ENCODE assay signal across 9 cellular contexts in the genomic region with DNA sequence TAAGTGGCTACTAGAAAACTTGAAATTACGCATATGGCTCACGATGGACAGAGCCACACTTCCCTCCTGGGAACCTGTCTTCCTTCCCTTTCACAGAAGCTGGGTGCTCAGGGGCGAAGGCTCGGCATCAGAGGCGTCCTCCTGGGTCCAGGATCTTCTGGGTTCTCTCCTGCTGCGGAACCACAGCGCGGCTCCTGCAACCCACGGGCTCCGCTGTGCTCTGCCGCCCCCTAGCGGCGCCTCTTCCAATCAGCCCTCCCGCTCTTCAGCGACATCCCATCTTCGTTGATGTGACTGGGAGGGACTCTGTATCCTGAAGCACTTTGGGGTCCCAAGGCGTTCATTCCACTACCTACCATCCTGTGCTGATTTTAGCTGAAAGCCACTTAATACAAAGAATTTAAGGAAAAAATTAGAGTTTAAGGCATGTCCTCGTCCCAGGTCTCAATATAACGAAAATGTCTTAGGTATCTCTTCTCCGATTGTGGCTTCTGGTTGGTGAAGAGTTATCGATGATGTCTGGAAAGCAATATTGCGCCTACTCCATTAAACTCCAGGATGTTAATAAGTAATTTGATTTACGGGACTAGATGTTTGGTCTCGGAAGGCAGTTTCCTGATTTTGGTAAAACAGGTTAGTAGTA. TPM values are rescaled to one million over a fixed set of nuclear protein-coding genes. Genes with fewer than 3 reads are reported as not detected.
DNase-seq lines count a peak whose midpoint lies in the region; ATAC-seq and TF ChIP-seq lines count a peak whose summit lies in the region.
"Had no signal": no experiment of that assay in that cellular context is flagged by ENCODE, and none has a peak within 500 bp of the region (broad histone marks: within the 10 kb centered on the region; RNA-seq: fewer than 3 reads in every experiment).

No MANE protein-coding gene starts in this region.

- H3K9me3 ChIP-seq in IMR-90 (ENCODE audit: control insufficient read depth, insufficient read depth, low read length) = no peaks in the 10 kb centered on the region
- H3K9me3 ChIP-seq in Peyer's patch = no peaks in the 10 kb centered on the region
- H3K9me3 ChIP-seq in esophagus squamous epithelium = no peaks in the 10 kb centered on the region

- H3K79me1 ChIP-seq in IMR-90 (ENCODE audit: low read depth in 1 of 2, low read length in 2 of 2) = no peaks in the 10 kb centered on the region

- ATAC-seq in IMR-90 (ENCODE audit: low read depth) (peak; percentile 73), GM18907 (IDR thresholded peaks at IDR 0.05; ENCODE audit: unreplicated experiment) (no peak)
- ATAC-seq in activated T-cell treated with anti-CD3 and anti-CD28 coated beads, Interleukin-2, amount 50 U/mL, for 4 hours = peak; percentile 90 to 92
- ATAC-seq in naive thymus-derived CD8-positive, alpha-beta T cell = peak; percentile 79 to 90

- no peaks in the 10 kb centered on the region for H3K9me3 Mint-ChIP-seq in activated T-cell treated with anti-CD3 and anti-CD28 coated beads, Interleukin-2, amount 50 U/mL, for 4 hours
- H3K9me3 Mint-ChIP-seq in naive thymus-derived CD8-positive, alpha-beta T cell = no peaks in the 10 kb centered on the region
- H3K9me3 Mint-ChIP-seq: IgD-negative memory B cell had no signal

- H3K4ac ChIP-seq in IMR-90 (ENCODE audit: low read depth, low read length) = peak overlapping the region; percentile 66; the same call in 1 of the 2 replicates

- peak overlapping the region; percentile 70; the same call in 1 of the 2 replicates for H2AK5ac ChIP-seq in IMR-90 (ENCODE audit: low read depth, low read length)

- no peaks in the 10 kb centered on the region for H3K27me3 Mint-ChIP-seq in activated T-cell treated with anti-CD3 and anti-CD28 coated beads, Interleukin-2, amount 50 U/mL, for 4 hours (ENCODE audit: low read depth)
- H3K27me3 Mint-ChIP-seq in naive thymus-derived CD8-positive, alpha-beta T cell = no peaks in the 10 kb centered on the region

- H3K4me2 ChIP-seq in IMR-90 (ENCODE audit: low read depth, low read length) = peak overlapping the region; percentile 9; the same call in 1 of the 2 replicates

- in situ Hi-C loops in IMR-90 (cut with MboI; ENCODE audit: low sequenced_read_pairs) = loop anchor here (5.0 kb wide), 2 partner anchors 57 to 107 kb away; no protein-coding TSS in a partner anchor

- H3K9me1 ChIP-seq in IMR-90 (ENCODE audit: insufficient read depth, low read length) = no peaks in the 10 kb centered on the region

- H3K23ac ChIP-seq in IMR-90 (ENCODE audit: low read depth, low read length) = no peak overlapping the region

- intact Hi-C loops in IMR-90 (cut with micrococcal nuclease) (loop anchor here (1.0 to 5.0 kb wide), 3 partner anchors 56 to 483 kb away; no protein-coding TSS in a partner anchor), esophagus squamous epithelium (cut with DNase I) (loop anchor here (5.0 to 10.0 kb wide), 2 partner anchors 60 to 102 kb away; no protein-coding TSS in a partner anchor)

- POLR2A ChIA-PET in IMR-90 (lab: Charles Lee; ENCODE audit: unreplicated experiment) = no interaction called here
- POLR2A ChIA-PET in naive thymus-derived CD8-positive, alpha-beta T cell (lab: Charles Lee) = interaction anchor here (0.7 to 8.0 kb wide), 8 partner anchors 14 to 112 kb away, joined by 3 to 73 read pairs (median 6); a partner anchor contains a TSS

- TF ChIP-seq RAD21 in IMR-90 (IDR thresholded peaks at IDR 0.05; ENCODE audit: low read length) = peak; percentile 99

- DNase-seq in COLO668 (lab: John Stamatoyannopoulos, UW; ENCODE audit: unreplicated experiment) (peak; percentile 71), IMR-90 (peak; percentile 47), Peyer's patch (peak; percentile 65 to 91 (median 89)), esophagus squamous epithelium (lab: John Stamatoyannopoulos, UW) (no peak)
- DNase-seq in activated T-cell treated with anti-CD3 and anti-CD28 coated beads, Interleukin-2, amount 50 U/mL, for 4 hours = peak; percentile 75
- DNase-seq in naive thymus-derived CD8-positive, alpha-beta T cell = peak; percentile 57 to 87 (median 76)
- peak; percentile 44 to 83 (median 66) for DNase-seq in stimulated activated naive CD4-positive, alpha-beta T cell (lab: John Stamatoyannopoulos, UW)

- 0 out of 2 replicates have a peak, but pooled peaks have one; percentile 55 for TF ChIP-seq POLR2A in IMR-90 (IDR thresholded peaks at IDR 0.05; ENCODE audit: low read depth, low read length)
- TF ChIP-seq POLR2A in Peyer's patch (IDR thresholded peaks at IDR 0.05) = peak in 1 of 2 donors; percentile 18
- no peak for TF ChIP-seq POLR2A in esophagus squamous epithelium (IDR thresholded peaks at IDR 0.05)

- no peak overlapping the region for H3K18ac ChIP-seq in IMR-90 (ENCODE audit: low read depth, low read length)

- H3K4me3 ChIP-seq in IMR-90 (ENCODE audit: insufficient read depth, low read depth, low read length) (no peak overlapping the region), Peyer's patch (no peak overlapping the region), esophagus squamous epithelium (no peak overlapping the region)

- 0 out of 2 replicates have a peak overlapping the region, but pooled peaks have one; percentile 7 for H3K14ac ChIP-seq in IMR-90 (replicated peaks; ENCODE audit: low read depth, low read length)

- no peak overlapping the region for H2BK15ac ChIP-seq in IMR-90 (ENCODE audit: low read depth, low read length)

- H3K56ac ChIP-seq in IMR-90 (ENCODE audit: extremely low read depth, insufficient read depth, low read length) = no peak overlapping the region

- peak overlapping the region; percentile 25; the same call in 1 of the 2 replicates for H2BK120ac ChIP-seq in IMR-90 (ENCODE audit: low read depth, low read length)

- H3K4me1 ChIP-seq in IMR-90 (ENCODE audit: control insufficient read depth, insufficient read depth, low read length) = peaks cover 4% of the 10 kb centered on the region
- H3K4me1 ChIP-seq in Peyer's patch = peaks cover 0 to 45% (median 0%) of the 10 kb centered on the region in 4 donors
- peaks cover 4 to 41% (median 9%) of the 10 kb centered on the region in 3 donors for H3K4me1 ChIP-seq in esophagus squamous epithelium

- H3K4me1 Mint-ChIP-seq in activated T-cell treated with anti-CD3 and anti-CD28 coated beads, Interleukin-2, amount 50 U/mL, for 4 hours (ENCODE audit: low read depth) = peaks cover 16% of the 10 kb centered on the region
- peaks cover 13 to 28% (median 27%) of the 10 kb centered on the region in 4 donors for H3K4me1 Mint-ChIP-seq in naive thymus-derived CD8-positive, alpha-beta T cell

- no peaks in the 10 kb centered on the region for H3K36me3 ChIP-seq in IMR-90 (ENCODE audit: control insufficient read depth, insufficient read depth, low read length)
- H3K36me3 ChIP-seq in Peyer's patch = no peaks in the 10 kb centered on the region
- no peaks in the 10 kb centered on the region for H3K36me3 ChIP-seq in esophagus squamous epithelium

- H3K27ac Mint-ChIP-seq in naive thymus-derived CD8-positive, alpha-beta T cell = peak overlapping the region in 9 of 10 donors; percentile 82 to 96 (median 92)

- no peaks in the 10 kb centered on the region for H3K27me3 ChIP-seq in IMR-90 (ENCODE audit: control insufficient read depth, insufficient read depth, low read length)
- H3K27me3 ChIP-seq in Peyer's patch = no peaks in the 10 kb centered on the region
- H3K27me3 ChIP-seq in esophagus squamous epithelium = peaks cover 0 to 20% (median 0%) of the 10 kb centered on the region in 4 donors

- H3K4me3 Mint-ChIP-seq in activated T-cell treated with anti-CD3 and anti-CD28 coated beads, Interleukin-2, amount 50 U/mL, for 4 hours = no peak overlapping the region
- peak overlapping the region in 9 of 10 donors; percentile 57 to 90 (median 81) for H3K4me3 Mint-ChIP-seq in naive thymus-derived CD8-positive, alpha-beta T cell

- H3K27ac ChIP-seq in IMR-90 (ENCODE audit: insufficient read depth, low read length) (no peak overlapping the region), Peyer's patch (no peak overlapping the region), esophagus squamous epithelium (no peak overlapping the region)

- H2BK20ac ChIP-seq in IMR-90 (ENCODE audit: low read depth, low read length) = peak overlapping the region; percentile 60; the same call in 1 of the 2 replicates

- dilution Hi-C loops in IMR-90 (cut with HindIII; ENCODE audit: low sequenced_read_pairs, unreplicated experiment) = no loop called here

- peak overlapping the region; percentile 83 for H2AK9ac ChIP-seq in IMR-90 (replicated peaks; ENCODE audit: low read depth, low read length, poor library complexity)

- CTCF ChIA-PET in IMR-90 (lab: Yijun Ruan, JAX) = interaction anchor here (0.7 to 3.0 kb wide), 5 partner anchors 22 to 108 kb away, joined by 3 to 24 read pairs (median 4); no protein-coding TSS in a partner anchor

- BruUV-seq in IMR-90 (replicated peaks; lab: Mats Ljungman, UMichigan) = no TSS peak

- H4K20me1 ChIP-seq in IMR-90 (ENCODE audit: insufficient read depth, low read length) = peaks cover 5% of the 10 kb centered on the region; the same call in 1 of the 2 replicates

- H2BK5ac ChIP-seq in IMR-90 (ENCODE audit: low read depth, low read length, poor library complexity, severe bottlenecking) = no peak overlapping the region

- 25% methylated on average over 4 of the region's 24 CpGs; no CpG with 5 or more reads in 1 of the 2 experiments for WGBS in IMR-90 (ENCODE audit: extremely low coverage in 2 of 2, insufficient read length in 1 of 2), 2 experiments
- WGBS in esophagus squamous epithelium, 2 donors = 25 to 35% methylated on average over 16 to 17 of the region's 24 CpGs

- TF ChIP-seq CTCF in IMR-90 (conservative IDR thresholded peaks at IDR 0.05; ENCODE audit: low read depth, low read length) (peak; percentile 98), Peyer's patch (IDR thresholded peaks at IDR 0.05) (peak; percentile 79 to 99 (median 96)), esophagus squamous epithelium (IDR thresholded peaks at IDR 0.05) (peak; percentile 95 to 98 (median 96))

- peak overlapping the region in 1 of 2 experiments; percentile 63; a peak in 2 of 4 replicates for H4K8ac ChIP-seq in IMR-90 (ENCODE audit: low read depth in 2 of 2, low read length in 2 of 2)

- no peak overlapping the region for H3K9ac ChIP-seq in IMR-90 (ENCODE audit: low read depth, low read length)

- no peak overlapping the region for H4K5ac ChIP-seq in IMR-90 (ENCODE audit: low read depth, low read length)

- H4K91ac ChIP-seq in IMR-90 (ENCODE audit: insufficient read depth, low read depth, low read length) = no peak overlapping the region

- no peaks in the 10 kb centered on the region for H3K36me3 Mint-ChIP-seq in activated T-cell treated with anti-CD3 and anti-CD28 coated beads, Interleukin-2, amount 50 U/mL, for 4 hours (ENCODE audit: insufficient read depth)
- H3K36me3 Mint-ChIP-seq in naive thymus-derived CD8-positive, alpha-beta T cell = no peaks in the 10 kb centered on the region
- H3K36me3 Mint-ChIP-seq: IgD-negative memory B cell had no signal

- peak overlapping the region; percentile 89 for H2AFZ ChIP-seq in IMR-90 (replicated peaks; ENCODE audit: low read length, poor library complexity)

RNA-seq across cellular contexts. Expression of a gene that starts 14.8 kb away (rescaled TPM):
- total RNA-seq in IMR-90 (2012; rRNA removed) = 2,360 and 3,444 TPM in 2 replicates
- polyA plus RNA-seq in IMR-90 (2012; rRNA removed) = 2,477 and 2,872 TPM in 2 replicates
- 2,410 and 4,196 TPM in 2 replicates for polyA plus RNA-seq in IMR-90 (2012; cell fraction: cytosol; rRNA removed)
- polyA plus RNA-seq in IMR-90 (2012; cell fraction: nucleus; rRNA removed; ENCODE audit: low replicate concordance) = 593 and 1,092 TPM in 2 replicates
- 1,000 to 10,000 TPM in 1 of 4 donors, 100 to 1,000 TPM in 3; 505 to 1,121 (median 614) TPM for total RNA-seq in Peyer's patch
- total RNA-seq in activated T-cell treated with anti-CD3 and anti-CD28 coated beads, Interleukin-2, amount 50 U/mL, for 4 hours = 1,000 to 10,000 TPM; 4,010 to 4,371 (median 4,184) TPM
- 1,000 to 10,000 TPM; 1,101 to 2,606 (median 1,579) TPM for total RNA-seq in esophagus squamous epithelium
- total RNA-seq in naive thymus-derived CD8-positive, alpha-beta T cell = 1,000 to 10,000 TPM; 5,159 to 5,268 TPM
- 1,000 to 10,000 TPM; 6,922 to 7,216 (median 7,023) TPM for polyA plus RNA-seq in naive thymus-derived CD8-positive, alpha-beta T cell

RNA-seq across cellular contexts. Expression of a gene that starts 33.1 kb away (rescaled TPM):
- total RNA-seq in IMR-90 (2012; rRNA removed) (13.1 and 17.4 TPM in 2 replicates), Peyer's patch (100 to 1,000 TPM in 2 of 4 donors, 10 to 100 TPM in 2; 45.4 to 136 (median 90.6) TPM), esophagus squamous epithelium (10 to 100 TPM in 3 of 4 donors, 1 to 10 TPM in 1; 9.6 to 24.8 (median 17.8) TPM)
- 11.0 and 11.4 TPM in 2 replicates for polyA plus RNA-seq in IMR-90 (2012; rRNA removed)
- polyA plus RNA-seq in IMR-90 (2012; cell fraction: cytosol; rRNA removed) = 11.9 and 16.6 TPM in 2 replicates
- polyA plus RNA-seq in IMR-90 (2012; cell fraction: nucleus; rRNA removed; ENCODE audit: low replicate concordance) = 9.6 and 12.8 TPM in 2 replicates
- 10 to 100 TPM; 16.7 to 25.1 (median 18.8) TPM for total RNA-seq in activated T-cell treated with anti-CD3 and anti-CD28 coated beads, Interleukin-2, amount 50 U/mL, for 4 hours
- total RNA-seq in naive thymus-derived CD8-positive, alpha-beta T cell = 10 to 100 TPM; 60.0 to 65.3 TPM
- 10 to 100 TPM in 1 of 3 donors, 1 to 10 TPM in 2; 7.6 to 12.2 (median 9.0) TPM for polyA plus RNA-seq in naive thymus-derived CD8-positive, alpha-beta T cell

RNA-seq across cellular contexts. Expression of a gene that starts 48.4 kb away (rescaled TPM):
- total RNA-seq in IMR-90 (2012; rRNA removed) = 1.4 and 1.6 TPM in 2 replicates
- 3.3 TPM in 2 replicates for polyA plus RNA-seq in IMR-90 (2012; rRNA removed)
- 2.1 and 6.1 TPM in 2 replicates for polyA plus RNA-seq in IMR-90 (2012; cell fraction: cytosol; rRNA removed)
- 4.0 and 10.4 TPM in 2 replicates for polyA plus RNA-seq in IMR-90 (2012; cell fraction: nucleus; rRNA removed; ENCODE audit: low replicate concordance)
- total RNA-seq in Peyer's patch = 1 to 10 TPM in 1 of 4 donors, not detected in 3; 1.6 TPM
- 1 to 10 TPM in 2 of 3 donors, under 1 TPM in 1; 0.98 to 1.5 (median 1.3) TPM for total RNA-seq in activated T-cell treated with anti-CD3 and anti-CD28 coated beads, Interleukin-2, amount 50 U/mL, for 4 hours
- under 1 TPM in 3 of 4 donors, not detected in 1; 0.62 to 0.95 (median 0.91) TPM for total RNA-seq in esophagus squamous epithelium
- 1 to 10 TPM in 1 of 2 experiments, under 1 TPM in 1; 0.66 to 1.3 TPM for total RNA-seq in naive thymus-derived CD8-positive, alpha-beta T cell
- 1 to 10 TPM in 1 of 3 donors, under 1 TPM in 2; 0.38 to 1.2 (median 0.74) TPM for polyA plus RNA-seq in naive thymus-derived CD8-positive, alpha-beta T cell
